ENCODE assay signal across 8 cellular contexts in genomic region chr3:48989796-48990635, GRCh38. TPM values are rescaled to one million over a fixed set of nuclear protein-coding genes. Genes with fewer than 3 reads are reported as not detected.
DNase-seq lines count a peak whose midpoint lies in the region; ATAC-seq and TF ChIP-seq lines count a peak whose summit lies in the region.

Gene P4HTM (plus strand): TSS chr3:48990241. CDS start chr3:48990257, 16 bp downstream.

- no peaks in the 10 kb centered on the region for H3K9me3 ChIP-seq in left lung

- intact Hi-C loops in left lung (cut with DNase I): no loop called here

- H3K27me3 ChIP-seq in left lung: no peaks in the 10 kb centered on the region

- peaks cover 17 to 43% of the 10 kb centered on the region in 2 donors for H3K4me1 ChIP-seq in left lung

- peak within 1 kb of the TSS; percentile 97 for H3K4me3 ChIP-seq in left lung

- ATAC-seq in GM18498 (IDR thresholded peaks at IDR 0.05; ENCODE audit: unreplicated experiment) (peak; percentile 70), HG02884 (IDR thresholded peaks at IDR 0.05; ENCODE audit: unreplicated experiment) (peak; percentile 47), left lung (peak; percentile 90), GM19452 (IDR thresholded peaks at IDR 0.05; ENCODE audit: unreplicated experiment) (no peak)

- DNase-seq in NCI-H510A (lab: John Stamatoyannopoulos, UW) (peak; percentile 49), dedifferentiated amniotic fluid mesenchymal stem cell (ENCODE audit: extremely low spot score) (peak; percentile 87), left lung (peak; percentile 89 to 92)
- DNase-seq in activated CD4-positive, alpha-beta T cell treated with anti-CD3 and anti-CD28 coated beads, Interleukin-2, amount 50 U/mL, for 24 hours (ENCODE audit: low read depth in 1 of 2, low spot score in 1 of 2): peak; percentile 56 to 78
- peak; percentile 68 to 70 for DNase-seq in stimulated activated CD4-positive, alpha-beta T cell treated with anti-CD3 and anti-CD28 coated beads, Interleukin-2, amount 100 ng/mL, for 48 hours

- peak in 1 of 2 donors; percentile 22 for TF ChIP-seq CTCF in left lung (IDR thresholded peaks at IDR 0.05)

- peaks cover 0 to 23% of the 10 kb centered on the region in 2 donors for H3K36me3 ChIP-seq in left lung

- H3K27ac ChIP-seq in left lung: peak within 1 kb of the TSS; percentile 91 to 92

RNA-seq across cellular contexts. Expression of gene P4HTM, which starts in this region (rescaled TPM):
- 10 to 100 TPM; 40.2 to 41.8 TPM for total RNA-seq in left lung
